14 cellular contexts compared by ENCODE assay signal in the genomic region with DNA sequence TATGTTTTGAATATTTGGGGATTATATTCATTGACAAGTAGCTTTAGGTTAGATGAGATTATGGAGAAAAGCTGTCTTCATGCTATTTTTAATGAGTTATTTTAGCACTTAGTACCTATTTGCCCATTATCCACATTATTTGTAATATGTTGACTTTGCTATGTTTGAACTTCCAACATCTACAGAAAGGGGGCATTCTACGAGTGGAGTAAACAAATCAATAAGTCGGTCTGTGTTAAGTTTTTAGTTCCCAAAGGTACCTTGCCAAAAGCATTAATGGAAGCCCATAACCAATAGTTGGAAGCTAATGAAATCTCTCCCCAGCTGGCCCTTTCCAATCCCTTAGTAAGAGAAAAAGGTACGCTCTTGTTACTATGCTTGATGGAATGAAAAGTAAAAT.
DNase-seq lines count a peak whose midpoint lies in the region; ATAC-seq and TF ChIP-seq lines count a peak whose summit lies in the region.
"Had no signal": no experiment of that assay in that cellular context is flagged by ENCODE, and none has a peak within 500 bp of the region (broad histone marks: within the 10 kb centered on the region; RNA-seq: fewer than 3 reads in every experiment).

No MANE protein-coding gene starts in this region.

- H3K9ac ChIP-seq in mammary epithelial cell (ENCODE audit: insufficient read depth, low read length): no peak overlapping the region

- H3K4me2 ChIP-seq in mammary epithelial cell (ENCODE audit: insufficient read depth, low read depth, low read length): no peak overlapping the region

- intact Hi-C loops in right lobe of liver (cut with DNase I) (no loop called here), mammary epithelial cell (cut with micrococcal nuclease) (no loop called here)
- intact Hi-C loops in activated CD4-positive, alpha-beta T cell treated with anti-CD3 and anti-CD28 coated beads for 36 hours (cut with DNase I, micrococcal nuclease): no loop called here

- CTCF ChIA-PET in mammary epithelial cell (lab: Charles Lee; ENCODE audit: low non-redundant PET): no interaction called here
- CTCF ChIA-PET in activated CD4-positive, alpha-beta T cell treated with anti-CD3 and anti-CD28 coated beads for 36 hours (lab: Charles Lee): interaction anchor here (0.9 to 1.1 kb wide), 2 partner anchors 9 to 17 kb away, joined by 3 read pairs; no protein-coding TSS in a partner anchor

- no peak for TF ChIP-seq POLR2A in right lobe of liver (IDR thresholded peaks at IDR 0.05)

- DNase-seq in GM06990 (ENCODE audit: extremely low read depth, insufficient read length): no peak
- no peak for DNase-seq in HFFc6
- peak; percentile 3 for DNase-seq in OCI-M1 (lab: John Stamatoyannopoulos, UW)
- DNase-seq in right lobe of liver: no peak
- no peak for DNase-seq in mammary epithelial cell
- DNase-seq in activated CD4-positive, alpha-beta T cell treated with anti-CD3 and anti-CD28 coated beads for 36 hours: no peak
- DNase-seq in NCI-H2081 (lab: John Stamatoyannopoulos, UW): no peak
- DNase-seq: AML-193; CD4-positive, alpha-beta T cell; DMS79 treated with DMSO at 0.1 percent for 48 hours; GF-D8; H9 had no signal

- H2AFZ ChIP-seq in mammary epithelial cell (ENCODE audit: low read depth, low read length): no peak overlapping the region

- no peaks in the 10 kb centered on the region for H3K36me3 Mint-ChIP-seq in HFFc6 (ENCODE audit: low read depth)
- no peaks in the 10 kb centered on the region for H3K36me3 Mint-ChIP-seq in activated CD4-positive, alpha-beta T cell treated with anti-CD3 and anti-CD28 coated beads for 36 hours (ENCODE audit: low read depth)

- H3K27ac Mint-ChIP-seq in HFFc6: no peak overlapping the region
- H3K27ac Mint-ChIP-seq in activated CD4-positive, alpha-beta T cell treated with anti-CD3 and anti-CD28 coated beads for 36 hours: no peak overlapping the region
- H3K27ac Mint-ChIP-seq: CD4-positive, alpha-beta T cell; H9 had no signal

- H3K9me3 ChIP-seq in right lobe of liver (no peaks in the 10 kb centered on the region), mammary epithelial cell (replicated peaks; ENCODE audit: insufficient read depth, low read length) (no peaks in the 10 kb centered on the region)

- BruUV-seq in mammary epithelial cell (replicated peaks; lab: Mats Ljungman, UMichigan): no TSS peak

- in situ Hi-C loops in mammary epithelial cell (cut with MboI; ENCODE audit: low sequenced_read_pairs in 2 of 2): no loop called here

- H3K27me3 ChIP-seq in GM06990 (replicated peaks; ENCODE audit: control insufficient read depth, insufficient read depth, low read length) (no peaks in the 10 kb centered on the region), right lobe of liver (no peaks in the 10 kb centered on the region), mammary epithelial cell (ENCODE audit: insufficient read depth, low read length) (no peaks in the 10 kb centered on the region)

- dilution Hi-C loops in mammary epithelial cell (cut with HindIII; ENCODE audit: low sequenced_read_pairs): no loop called here

- peak; percentile 39 for TF ChIP-seq CTCF in GM06990 (IDR thresholded peaks at IDR 0.05; ENCODE audit: insufficient read depth, low read length, poor library complexity, severe bottlenecking)
- 0 out of 2 replicates have a peak, but pooled peaks have one; percentile 10 for TF ChIP-seq CTCF in HFFc6 (IDR thresholded peaks at IDR 0.05)
- TF ChIP-seq CTCF in right lobe of liver (IDR thresholded peaks at IDR 0.05): no peak
- TF ChIP-seq CTCF in mammary epithelial cell (conservative IDR thresholded peaks at IDR 0.05 in 1 of 2, IDR thresholded peaks at IDR 0.05 in 1 of 2; ENCODE audit: extremely low read depth in 1 of 2, insufficient read depth in 1 of 2, low read depth in 1 of 2, low read length in 2 of 2): no peak

- no peak overlapping the region for H3K4me3 Mint-ChIP-seq in HFFc6
- H3K4me3 Mint-ChIP-seq in activated CD4-positive, alpha-beta T cell treated with anti-CD3 and anti-CD28 coated beads for 36 hours: no peak overlapping the region
- H3K4me3 Mint-ChIP-seq: CD4-positive, alpha-beta T cell; H9 had no signal

- no peak overlapping the region for H3K27ac ChIP-seq in right lobe of liver
- no peak overlapping the region for H3K27ac ChIP-seq in mammary epithelial cell (ENCODE audit: insufficient read depth, low read depth, low read length)
- H3K27ac ChIP-seq: C4-2B had no signal

- no peaks in the 10 kb centered on the region for H3K4me1 Mint-ChIP-seq in HFFc6 (ENCODE audit: low read depth)
- no peaks in the 10 kb centered on the region for H3K4me1 Mint-ChIP-seq in activated CD4-positive, alpha-beta T cell treated with anti-CD3 and anti-CD28 coated beads for 36 hours

- H3K4me3 ChIP-seq in GM06990 (replicated peaks; ENCODE audit: low read depth, low read length) (no peak overlapping the region), right lobe of liver (no peak overlapping the region), mammary epithelial cell (replicated peaks in 1 of 3; ENCODE audit: insufficient read depth in 1 of 3, low read depth in 2 of 3, low read length in 3 of 3) (no peak overlapping the region)
- H3K4me3 ChIP-seq: GM12878 had no signal

- no peaks in the 10 kb centered on the region for H3K4me1 ChIP-seq in right lobe of liver
- H3K4me1 ChIP-seq in mammary epithelial cell (ENCODE audit: insufficient read depth, low read length): no peaks in the 10 kb centered on the region

- 21% methylated on average over 3 of the region's 3 CpGs for WGBS in right lobe of liver (ENCODE audit: insufficient coverage, low coverage, low lambda C conversion rate, missing lambda C conversion rate)
- WGBS in mammary epithelial cell (ENCODE audit: low coverage, missing lambda C conversion rate): 96% methylated on average over 3 of the region's 3 CpGs

- H3K9me3 Mint-ChIP-seq in HFFc6: no peaks in the 10 kb centered on the region
- H3K9me3 Mint-ChIP-seq in activated CD4-positive, alpha-beta T cell treated with anti-CD3 and anti-CD28 coated beads for 36 hours (ENCODE audit: low read depth): no peaks in the 10 kb centered on the region
- H3K9me3 Mint-ChIP-seq: CD4-positive, alpha-beta T cell; H9 had no signal

- POLR2A ChIA-PET in activated CD4-positive, alpha-beta T cell treated with anti-CD3 and anti-CD28 coated beads for 36 hours (lab: Charles Lee): no interaction called here

- peak; percentile 33 to 79 (median 58) for ATAC-seq in right lobe of liver
- ATAC-seq in activated CD4-positive, alpha-beta T cell treated with anti-CD3 and anti-CD28 coated beads for 36 hours: no peak
- ATAC-seq: GM12878 had no signal

- no peaks in the 10 kb centered on the region for H3K79me2 ChIP-seq in mammary epithelial cell (ENCODE audit: insufficient read depth, low read length)

- H3K27me3 Mint-ChIP-seq in HFFc6 (ENCODE audit: insufficient read depth): peaks cover 4% of the 10 kb centered on the region
- H3K27me3 Mint-ChIP-seq in activated CD4-positive, alpha-beta T cell treated with anti-CD3 and anti-CD28 coated beads for 36 hours: no peaks in the 10 kb centered on the region
- H3K27me3 Mint-ChIP-seq: CD4-positive, alpha-beta T cell had no signal

- no peaks in the 10 kb centered on the region for H4K20me1 ChIP-seq in mammary epithelial cell (ENCODE audit: insufficient read depth, low read length)

- H3K36me3 ChIP-seq in GM06990 (ENCODE audit: control insufficient read depth, insufficient read depth, low read length) (no peaks in the 10 kb centered on the region), right lobe of liver (no peaks in the 10 kb centered on the region), mammary epithelial cell (ENCODE audit: insufficient read depth, low read length) (no peaks in the 10 kb centered on the region)

Comparison
In these comparisons a context has a peak if more than half of its experiments do, and no peak if none do; other contexts are left out.
1. CTCF ChIP-seq: peak in GM06990 (single experiment) and HFFc6 (single experiment); none in right lobe of liver (0 of 4) and mammary epithelial cell (0 of 2).